Comparison of ENCODE assay signal across 11 cellular contexts in genomic region chr1:221718391-221719277, GRCh38. TPM values are rescaled to one million over a fixed set of nuclear protein-coding genes. Genes with fewer than 3 reads are reported as not detected.
DNase-seq lines count a peak whose midpoint lies in the region; ATAC-seq and TF ChIP-seq lines count a peak whose summit lies in the region.
"Had no signal": no experiment of that assay in that cellular context is flagged by ENCODE, and none has a peak within 500 bp of the region (broad histone marks: within the 10 kb centered on the region; RNA-seq: fewer than 3 reads in every experiment).

No MANE protein-coding gene starts in this region.

- no peak overlapping the region for H3K27ac Mint-ChIP-seq in T-helper 17 cell
- H3K27ac Mint-ChIP-seq: activated T-cell treated with anti-CD3 and anti-CD28 coated beads, Interleukin-2, amount 50 U/mL, for 72 hours had no signal

- H3F3A ChIP-seq in smooth muscle cell (ENCODE audit: low read depth) = peaks cover 39% of the 10 kb centered on the region

- no peaks in the 10 kb centered on the region for H3K27me3 ChIP-seq in smooth muscle cell (ENCODE audit: low read depth)
- H3K27me3 ChIP-seq: neutrophil had no signal

- H3K36me3 ChIP-seq in smooth muscle cell (ENCODE audit: low read depth) = no peaks in the 10 kb centered on the region
- H3K36me3 ChIP-seq: neutrophil had no signal

- peak overlapping the region; percentile 99 for H3K27ac ChIP-seq in smooth muscle cell (ENCODE audit: low read depth)
- H3K27ac ChIP-seq in RWPE1 = no peak overlapping the region
- H3K27ac ChIP-seq: neutrophil had no signal

- H3K79me2 ChIP-seq in smooth muscle cell (ENCODE audit: low read depth) = peaks cover 70% of the 10 kb centered on the region

- H3K9me3 ChIP-seq in T-helper 17 cell (ENCODE audit: control insufficient read depth, low read length, poor library complexity, severe bottlenecking) (no peaks in the 10 kb centered on the region), smooth muscle cell (replicated peaks; ENCODE audit: low read depth) (no peaks in the 10 kb centered on the region)
- H3K9me3 ChIP-seq: neutrophil had no signal

- H3K4me3 Mint-ChIP-seq in T-helper 17 cell = peak overlapping the region; percentile 3
- H3K4me3 Mint-ChIP-seq: activated T-cell treated with anti-CD3 and anti-CD28 coated beads, Interleukin-2, amount 50 U/mL, for 72 hours had no signal

- WGBS in smooth muscle cell (ENCODE audit: low lambda C conversion rate) = 17% methylated on average over 5 of the region's 5 CpGs

- H3K4me3 ChIP-seq in foreskin fibroblast (ENCODE audit: low read depth in 1 of 2, low read length in 2 of 2) (no peak overlapping the region), smooth muscle cell (no peak overlapping the region)

- H3K27me3 Mint-ChIP-seq in T-helper 17 cell = no peaks in the 10 kb centered on the region

- CTCF ChIA-PET in RWPE1 (lab: Yijun Ruan, JAX) = interaction anchor here (0.6 to 0.7 kb wide), 3 partner anchors 173 to 634 kb away, joined by 3 to 4 read pairs (median 4); no protein-coding TSS in a partner anchor

- TF ChIP-seq CTCF in foreskin fibroblast (IDR thresholded peaks at IDR 0.05; ENCODE audit: low read depth, low read length) (no peak), smooth muscle cell (IDR thresholded peaks at IDR 0.05; ENCODE audit: borderline replicate concordance, insufficient read depth, poor library complexity, severe bottlenecking) (no peak), RWPE1 (conservative IDR thresholded peaks at IDR 0.05; ENCODE audit: low read depth) (no peak)

- H3K4me1 ChIP-seq in smooth muscle cell (ENCODE audit: low read depth) = peaks cover 54% of the 10 kb centered on the region

- H3K36me3 Mint-ChIP-seq in T-helper 17 cell (ENCODE audit: low read depth) = peaks cover 2% of the 10 kb centered on the region

- ATAC-seq in T-helper 17 cell (no peak), HG03025 (IDR thresholded peaks at IDR 0.05; ENCODE audit: low FRiP score, unreplicated experiment) (no peak)
- ATAC-seq: activated T-cell treated with anti-CD3 and anti-CD28 coated beads, Interleukin-2, amount 50 U/mL, for 72 hours had no signal

- no peak overlapping the region for H2AFZ ChIP-seq in smooth muscle cell (ENCODE audit: low read depth)

- POLR2A ChIA-PET in RWPE1 (lab: Yijun Ruan, JAX; ENCODE audit: low non-redundant PET) = no interaction called here

- H3K9ac ChIP-seq in smooth muscle cell (ENCODE audit: low read depth) = peak overlapping the region; percentile 12

- H3K4me1 Mint-ChIP-seq in T-helper 17 cell = peaks cover 37% of the 10 kb centered on the region

- no peaks in the 10 kb centered on the region for H4K20me1 ChIP-seq in smooth muscle cell (ENCODE audit: low read depth)

- H3K4me2 ChIP-seq in smooth muscle cell = peak overlapping the region; percentile 73

- peak; percentile 40 for DNase-seq in DMS153 (lab: John Stamatoyannopoulos, UW)
- no peak for DNase-seq in DMS153 treated with DMSO at 0.1 percent for 48 hours (lab: John Stamatoyannopoulos, UW; ENCODE audit: unreplicated experiment)
- no peak for DNase-seq in T-helper 17 cell
- peak; percentile 87 to 90 for DNase-seq in foreskin fibroblast
- DNase-seq in smooth muscle cell (lab: John Stamatoyannopoulos, UW; ENCODE audit: unreplicated experiment) = no peak
- no peak for DNase-seq in NCI-H526 treated with DMSO at 0.1 percent for 48 hours (lab: John Stamatoyannopoulos, UW)
- DNase-seq in RWPE1 (ENCODE audit: low spot score) = no peak
- DNase-seq: 8988T; activated T-cell treated with anti-CD3 and anti-CD28 coated beads, Interleukin-2, amount 50 U/mL, for 72 hours had no signal

RNA-seq across cellular contexts. Expression of gene DUSP10, which starts 23.3 kb away (rescaled TPM):
- total RNA-seq in T-helper 17 cell (100 to 1,000 TPM in 1 of 2 donors, 10 to 100 TPM in 1; 95.6 to 107 TPM), smooth muscle cell (78.2 and 104 TPM in 2 replicates)
- polyA plus RNA-seq in smooth muscle cell = 49.7 and 56.8 TPM in 2 replicates

Comparison
In these comparisons a context has a peak if more than half of its experiments do, and no peak if none do; other contexts are left out.
1. DNase-seq: peak in DMS153 (single experiment) and foreskin fibroblast (2 of 2); none in DMS153 treated with DMSO at 0.1 percent for 48 hours (single experiment), T-helper 17 cell (0 of 3), smooth muscle cell (single experiment), NCI-H526 treated with DMSO at 0.1 percent for 48 hours (single experiment) and RWPE1 (single experiment).